In genomic region chr1:18419845-18420184, GRCh38 we compare ENCODE assay signal across 31 cellular contexts.
"Had no signal": no experiment of that assay in that cellular context is flagged by ENCODE, and none has a peak within 500 bp of the region (broad histone marks: within the 10 kb centered on the region; RNA-seq: fewer than 3 reads in every experiment).

No MANE protein-coding gene starts in this region.

- H3K4me2 ChIP-seq: SK-N-SH had no signal

- FAIRE-seq: astrocyte, TTC549 had no signal

- DNase-seq: activated CD4-positive, alpha-beta T cell treated with anti-CD3 and anti-CD28 coated beads for 36 hours; activated CD4-positive, alpha-beta T cell treated with anti-CD3 and anti-CD28 coated beads, Interleukin-2, amount 10 ng/mL, durations not matched to agents 7 days and 5 days; activated CD4-positive, alpha-beta T cell treated with anti-CD3 and anti-CD28 coated beads, Interleukin-2, amount 50 U/mL, for 48 hours; activated CD8-positive, alpha-beta T cell treated with anti-CD3 and anti-CD28 coated beads, Interleukin-2, amount 10 ng/mL, durations not matched to agents 7 days and 5 days; activated gamma-delta T cell; activated naive CD4-positive, alpha-beta T cell treated with Interleukin-2 at 50 U/mL for 16 hours; activated naive CD8-positive, alpha-beta T cell treated with anti-CD3 and anti-CD28 coated beads, Interleukin-2, amount 10 ng/mL, durations not matched to agents 7 days and 5 days; activated T-cell treated with anti-CD3 and anti-CD28 coated beads, Interleukin-2, amount 50 U/mL, for 24 hours; body of pancreas; caudate nucleus; cerebellar nuclear complex; Karpas-422; NCI-H1105; NCI-H1417 treated with DMSO at 0.1 percent for 48 hours; NCI-H187 treated with DMSO at 0.1 percent for 48 hours; NCI-H2081; NCI-H345; NCI-H526; NCI-H748 treated with DMSO at 0.1 percent for 48 hours; NK-92 treated with Interleukin-12 subunit alpha and Interleukin-12 subunit beta, amount 100 ng/mL, for 24 hours; Right ventricle myocardium superior; SK-N-SH had no signal

- H3K4me3 ChIP-seq: body of pancreas, breast epithelium, SJSA1 had no signal

- H3K27ac Mint-ChIP-seq: activated CD4-positive, alpha-beta T cell treated with anti-CD3 and anti-CD28 coated beads for 36 hours; activated CD4-positive, alpha-beta T cell treated with anti-CD3 and anti-CD28 coated beads, Interleukin-2, amount 10 ng/mL, durations not matched to agents 7 days and 5 days; activated CD8-positive, alpha-beta T cell treated with anti-CD3 and anti-CD28 coated beads, Interleukin-2, amount 10 ng/mL, durations not matched to agents 7 days and 5 days; activated naive CD4-positive, alpha-beta T cell treated with anti-CD3 and anti-CD28 coated beads, Interleukin-2, amount 50 U/mL, for 24 hours; activated naive CD8-positive, alpha-beta T cell treated with anti-CD3 and anti-CD28 coated beads, Interleukin-2, amount 10 ng/mL, durations not matched to agents 7 days and 5 days; activated T-cell treated with anti-CD3 and anti-CD28 coated beads, Interleukin-2, amount 50 U/mL, for 24 hours; activated T-helper 2 cell treated with anti-CD3 and anti-CD28 coated beads, Interferon-gamma antibody, Interleukin-2, Interleukin-4, amounts not matched to agents 10 μg/mL and 5 μg/mL and 100 μg/mL, durations not matched to agents 14 hours and 24 hours and 36 hours; T-helper 1 cell treated with Interleukin-12 subunit alpha and Interleukin-12 subunit beta and Interleukin-4 antibody, amounts not matched to agents 30 μg/mL and 1 μg/mL, for 36 hours; T-helper 2 cell treated with Interferon-gamma antibody and Interleukin-4, amounts not matched to agents 5 μg/mL and 100 μg/mL, for 36 hours had no signal

- H3K9me3 Mint-ChIP-seq: activated CD4-positive, alpha-beta T cell treated with anti-CD3 and anti-CD28 coated beads, Interleukin-2, amount 10 ng/mL, durations not matched to agents 7 days and 5 days; activated naive CD4-positive, alpha-beta T cell treated with anti-CD3 and anti-CD28 coated beads, Interleukin-2, amount 50 U/mL, for 24 hours; activated naive CD8-positive, alpha-beta T cell treated with anti-CD3 and anti-CD28 coated beads, Interleukin-2, amount 10 ng/mL, durations not matched to agents 7 days and 5 days; activated T-cell treated with anti-CD3 and anti-CD28 coated beads, Interleukin-2, amount 50 U/mL, for 24 hours; activated T-helper 2 cell treated with anti-CD3 and anti-CD28 coated beads, Interferon-gamma antibody, Interleukin-2, Interleukin-4, amounts not matched to agents 10 μg/mL and 5 μg/mL and 100 μg/mL, durations not matched to agents 14 hours and 24 hours and 36 hours; T-helper 1 cell treated with Interleukin-12 subunit alpha and Interleukin-12 subunit beta and Interleukin-4 antibody, amounts not matched to agents 30 μg/mL and 1 μg/mL, for 36 hours; T-helper 2 cell treated with Interferon-gamma antibody and Interleukin-4, amounts not matched to agents 5 μg/mL and 100 μg/mL, for 36 hours had no signal

- ATAC-seq: activated CD4-positive, alpha-beta T cell treated with anti-CD3 and anti-CD28 coated beads for 36 hours; activated CD4-positive, CD25-positive, alpha-beta regulatory T cell treated with anti-CD3 and anti-CD28 coated beads, Interleukin-2, amount 50 U/mL, for 24 hours; activated CD8-positive, alpha-beta T cell treated with anti-CD3 and anti-CD28 coated beads, Interleukin-2, amount 10 ng/mL, durations not matched to agents 7 days and 5 days; body of pancreas had no signal

- H3K27me3 ChIP-seq: body of pancreas, breast epithelium, SJSA1 had no signal

- H3K9me3 ChIP-seq: body of pancreas, breast epithelium, SJSA1, SK-N-SH had no signal

- H3K36me3 ChIP-seq: breast epithelium, SJSA1 had no signal

- H3K9me2 ChIP-seq: SK-N-SH had no signal

- H3K27ac ChIP-seq: body of pancreas, breast epithelium, SJSA1 had no signal

- H3K4me1 ChIP-seq: body of pancreas, breast epithelium, SJSA1 had no signal

- H3K4me3 Mint-ChIP-seq: activated CD4-positive, alpha-beta T cell treated with anti-CD3 and anti-CD28 coated beads for 36 hours; activated CD4-positive, alpha-beta T cell treated with anti-CD3 and anti-CD28 coated beads, Interleukin-2, amount 10 ng/mL, durations not matched to agents 7 days and 5 days; activated CD8-positive, alpha-beta T cell treated with anti-CD3 and anti-CD28 coated beads, Interleukin-2, amount 10 ng/mL, durations not matched to agents 7 days and 5 days; activated naive CD4-positive, alpha-beta T cell treated with anti-CD3 and anti-CD28 coated beads, Interleukin-2, amount 50 U/mL, for 24 hours; activated naive CD8-positive, alpha-beta T cell treated with anti-CD3 and anti-CD28 coated beads, Interleukin-2, amount 10 ng/mL, durations not matched to agents 7 days and 5 days; activated T-cell treated with anti-CD3 and anti-CD28 coated beads, Interleukin-2, amount 50 U/mL, for 24 hours; T-helper 1 cell treated with Interleukin-12 subunit alpha and Interleukin-12 subunit beta and Interleukin-4 antibody, amounts not matched to agents 30 μg/mL and 1 μg/mL, for 36 hours; T-helper 2 cell treated with Interferon-gamma antibody and Interleukin-4, amounts not matched to agents 5 μg/mL and 100 μg/mL, for 36 hours had no signal

- H3K4me1 Mint-ChIP-seq: activated CD4-positive, alpha-beta T cell treated with anti-CD3 and anti-CD28 coated beads for 36 hours; activated CD4-positive, alpha-beta T cell treated with anti-CD3 and anti-CD28 coated beads, Interleukin-2, amount 10 ng/mL, durations not matched to agents 7 days and 5 days; activated naive CD4-positive, alpha-beta T cell treated with anti-CD3 and anti-CD28 coated beads, Interleukin-2, amount 50 U/mL, for 24 hours; activated naive CD8-positive, alpha-beta T cell treated with anti-CD3 and anti-CD28 coated beads, Interleukin-2, amount 10 ng/mL, durations not matched to agents 7 days and 5 days had no signal

- H3K36me3 Mint-ChIP-seq: activated naive CD4-positive, alpha-beta T cell treated with anti-CD3 and anti-CD28 coated beads, Interleukin-2, amount 50 U/mL, for 24 hours; activated naive CD8-positive, alpha-beta T cell treated with anti-CD3 and anti-CD28 coated beads, Interleukin-2, amount 10 ng/mL, durations not matched to agents 7 days and 5 days had no signal

- H3K9ac ChIP-seq: SK-N-SH had no signal
